ENCODE assay signal across 1 cellular context in the genomic region with DNA sequence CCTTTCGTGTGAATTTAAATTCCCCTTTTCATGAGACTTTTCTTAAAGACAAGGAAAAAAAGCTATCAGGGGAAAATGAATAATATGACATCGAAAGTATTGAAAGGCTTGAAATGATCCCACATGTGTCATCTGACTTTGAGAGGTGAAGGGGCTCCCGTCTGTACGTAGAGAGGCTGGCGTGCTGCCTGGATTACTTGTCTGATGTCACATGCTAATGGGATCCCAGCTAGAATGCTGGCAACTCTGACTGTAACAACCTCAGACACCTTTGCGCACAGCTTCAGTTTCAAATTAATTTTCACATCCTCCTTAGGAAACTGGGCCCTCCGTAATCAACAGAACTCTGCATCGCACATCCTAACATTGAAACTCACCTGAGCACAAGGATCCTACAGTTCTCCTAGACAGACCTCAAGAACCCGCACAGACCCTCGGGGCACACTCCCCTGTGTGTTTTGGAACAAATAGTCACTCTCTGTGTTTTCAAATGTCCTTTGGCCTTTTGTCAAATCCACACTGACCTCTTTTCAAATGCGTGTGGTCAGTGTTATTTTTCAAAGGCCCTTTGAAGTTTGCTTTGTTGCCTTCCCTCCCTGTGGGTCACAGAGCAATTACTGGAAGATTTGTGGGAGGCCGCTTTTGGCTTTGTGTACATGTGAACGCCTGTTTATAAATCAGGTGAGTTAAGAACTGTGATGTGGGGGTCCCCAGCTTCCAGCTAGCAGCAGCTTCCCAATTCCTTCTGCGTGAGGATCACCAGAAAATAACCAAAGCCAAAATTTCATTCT.
TF ChIP-seq lines count a peak whose summit lies in the region.

No MANE protein-coding gene starts in this region.

TF ChIP-seq in HepG2, 621 proteins besides CTCF, POLR2A, EP300 and RAD21 (continued from another document and continues in another):
- TF ChIP-seq, protein P1, sequence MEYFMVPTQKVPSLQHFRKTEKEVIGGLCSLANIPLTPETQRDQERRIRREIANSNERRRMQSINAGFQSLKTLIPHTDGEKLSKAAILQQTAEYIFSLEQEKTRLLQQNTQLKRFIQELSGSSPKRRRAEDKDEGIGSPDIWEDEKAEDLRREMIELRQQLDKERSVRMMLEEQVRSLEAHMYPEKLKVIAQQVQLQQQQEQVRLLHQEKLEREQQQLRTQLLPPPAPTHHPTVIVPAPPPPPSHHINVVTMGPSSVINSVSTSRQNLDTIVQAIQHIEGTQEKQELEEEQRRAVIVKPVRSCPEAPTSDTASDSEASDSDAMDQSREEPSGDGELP (IDR thresholded peaks at IDR 0.05; ENCODE audit: borderline replicate concordance, low read depth) = peak; percentile 90
- peak; percentile 97 for TF ChIP-seq SOX13 (IDR thresholded peaks at IDR 0.05)
- TF ChIP-seq SOX13 (CRISPR knock-in tag; conservative IDR thresholded peaks at IDR 0.05 in 1 of 2, IDR thresholded peaks at IDR 0.05 in 1 of 2) = peak in 1 of 2 experiments; percentile 99; a peak in 2 of 4 replicates
- peak; percentile 78 for TF ChIP-seq YEATS2 (CRISPR knock-in tag; IDR thresholded peaks at IDR 0.05; ENCODE audit: borderline replicate concordance)
- TF ChIP-seq, protein P2, sequence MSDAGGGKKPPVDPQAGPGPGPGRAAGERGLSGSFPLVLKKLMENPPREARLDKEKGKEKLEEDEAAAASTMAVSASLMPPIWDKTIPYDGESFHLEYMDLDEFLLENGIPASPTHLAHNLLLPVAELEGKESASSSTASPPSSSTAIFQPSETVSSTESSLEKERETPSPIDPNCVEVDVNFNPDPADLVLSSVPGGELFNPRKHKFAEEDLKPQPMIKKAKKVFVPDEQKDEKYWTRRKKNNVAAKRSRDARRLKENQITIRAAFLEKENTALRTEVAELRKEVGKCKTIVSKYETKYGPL (CRISPR knock-in tag; IDR thresholded peaks at IDR 0.05) = no peak
- TF ChIP-seq, protein P3, sequence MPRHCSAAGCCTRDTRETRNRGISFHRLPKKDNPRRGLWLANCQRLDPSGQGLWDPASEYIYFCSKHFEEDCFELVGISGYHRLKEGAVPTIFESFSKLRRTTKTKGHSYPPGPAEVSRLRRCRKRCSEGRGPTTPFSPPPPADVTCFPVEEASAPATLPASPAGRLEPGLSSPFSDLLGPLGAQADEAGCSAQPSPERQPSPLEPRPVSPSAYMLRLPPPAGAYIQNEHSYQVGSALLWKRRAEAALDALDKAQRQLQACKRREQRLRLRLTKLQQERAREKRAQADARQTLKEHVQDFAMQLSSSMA (CRISPR knock-in tag; IDR thresholded peaks at IDR 0.05) = no peak
- TF ChIP-seq GABPB1 (CRISPR knock-in tag; IDR thresholded peaks at IDR 0.05) = peak; percentile 37; the same call in 1 of the 2 replicates
- TF ChIP-seq ATAD3A (CRISPR knock-in tag; IDR thresholded peaks at IDR 0.05) = no peak
- TF ChIP-seq ZNF713 (CRISPR knock-in tag; IDR thresholded peaks at IDR 0.05) = no peak; the same call in 1 of the 2 replicates
- no peak; the same call in 1 of the 2 replicates for TF ChIP-seq ZNF160 (CRISPR knock-in tag; IDR thresholded peaks at IDR 0.05)
- no peak for TF ChIP-seq MAFF (IDR thresholded peaks at IDR 0.05; ENCODE audit: low read depth, low read length)
- no peak for TF ChIP-seq ZNF121 (CRISPR knock-in tag; IDR thresholded peaks at IDR 0.05)
- 0 out of 2 replicates have a peak, but pooled peaks have one; percentile 65 for TF ChIP-seq RARG (CRISPR knock-in tag; IDR thresholded peaks at IDR 0.05; ENCODE audit: low read depth)
- no peak for TF ChIP-seq ZNF207 (IDR thresholded peaks at IDR 0.05; ENCODE audit: borderline replicate concordance)
- TF ChIP-seq, protein P4, sequence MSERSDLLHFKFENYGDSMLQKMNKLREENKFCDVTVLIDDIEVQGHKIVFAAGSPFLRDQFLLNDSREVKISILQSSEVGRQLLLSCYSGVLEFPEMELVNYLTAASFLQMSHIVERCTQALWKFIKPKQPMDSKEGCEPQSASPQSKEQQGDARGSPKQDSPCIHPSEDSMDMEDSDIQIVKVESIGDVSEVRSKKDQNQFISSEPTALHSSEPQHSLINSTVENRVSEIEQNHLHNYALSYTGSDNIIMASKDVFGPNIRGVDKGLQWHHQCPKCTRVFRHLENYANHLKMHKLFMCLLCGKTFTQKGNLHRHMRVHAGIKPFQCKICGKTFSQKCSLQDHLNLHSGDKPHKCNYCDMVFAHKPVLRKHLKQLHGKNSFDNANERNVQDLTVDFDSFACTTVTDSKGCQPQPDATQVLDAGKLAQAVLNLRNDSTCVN (CRISPR knock-in tag; IDR thresholded peaks at IDR 0.05; ENCODE audit: borderline replicate concordance) = peak; percentile 66; the same call in 1 of the 2 replicates
- TF ChIP-seq SRSF9 (IDR thresholded peaks at IDR 0.05; ENCODE audit: borderline replicate concordance, insufficient read depth, low read depth, low read length, poor library complexity, severe bottlenecking) = no peak
- TF ChIP-seq, protein P5, sequence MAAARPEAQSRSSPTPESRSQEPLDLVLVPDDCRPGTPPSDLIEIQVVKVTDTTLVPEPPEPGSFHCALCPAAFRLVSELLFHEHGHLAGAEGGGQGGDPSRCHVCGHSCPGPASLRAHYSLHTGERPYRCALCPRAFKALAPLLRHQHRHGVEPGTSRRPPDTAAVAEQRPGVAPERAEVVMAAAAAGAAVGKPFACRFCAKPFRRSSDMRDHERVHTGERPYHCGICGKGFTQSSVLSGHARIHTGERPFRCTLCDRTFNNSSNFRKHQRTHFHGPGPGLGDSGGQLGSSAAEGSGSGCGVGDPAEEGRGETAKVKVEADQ (CRISPR knock-in tag; IDR thresholded peaks at IDR 0.05; ENCODE audit: borderline replicate concordance) = no peak; the same call in 1 of the 2 replicates
- peak; percentile 88; the same call in 1 of the 2 replicates for TF ChIP-seq ZSCAN29 (CRISPR knock-in tag; conservative IDR thresholded peaks at IDR 0.05)
- TF ChIP-seq ZNF572 (CRISPR knock-in tag; IDR thresholded peaks at IDR 0.05) = no peak
- 0 out of 2 replicates have a peak, but pooled peaks have one; percentile 26 for TF ChIP-seq ARNT2 (CRISPR knock-in tag; IDR thresholded peaks at IDR 0.05; ENCODE audit: low read depth)
- peak; percentile 76; the same call in 1 of the 2 replicates for TF ChIP-seq ZNF761 (CRISPR knock-in tag; conservative IDR thresholded peaks at IDR 0.05)
- no peak for TF ChIP-seq ZNF253 (CRISPR knock-in tag; IDR thresholded peaks at IDR 0.05; ENCODE audit: borderline replicate concordance)
- no peak for TF ChIP-seq CHCHD3 (CRISPR knock-in tag; IDR thresholded peaks at IDR 0.05)
- peak; percentile 94 for TF ChIP-seq MIER3 (CRISPR knock-in tag; IDR thresholded peaks at IDR 0.05; ENCODE audit: borderline replicate concordance)
- TF ChIP-seq, protein P6, sequence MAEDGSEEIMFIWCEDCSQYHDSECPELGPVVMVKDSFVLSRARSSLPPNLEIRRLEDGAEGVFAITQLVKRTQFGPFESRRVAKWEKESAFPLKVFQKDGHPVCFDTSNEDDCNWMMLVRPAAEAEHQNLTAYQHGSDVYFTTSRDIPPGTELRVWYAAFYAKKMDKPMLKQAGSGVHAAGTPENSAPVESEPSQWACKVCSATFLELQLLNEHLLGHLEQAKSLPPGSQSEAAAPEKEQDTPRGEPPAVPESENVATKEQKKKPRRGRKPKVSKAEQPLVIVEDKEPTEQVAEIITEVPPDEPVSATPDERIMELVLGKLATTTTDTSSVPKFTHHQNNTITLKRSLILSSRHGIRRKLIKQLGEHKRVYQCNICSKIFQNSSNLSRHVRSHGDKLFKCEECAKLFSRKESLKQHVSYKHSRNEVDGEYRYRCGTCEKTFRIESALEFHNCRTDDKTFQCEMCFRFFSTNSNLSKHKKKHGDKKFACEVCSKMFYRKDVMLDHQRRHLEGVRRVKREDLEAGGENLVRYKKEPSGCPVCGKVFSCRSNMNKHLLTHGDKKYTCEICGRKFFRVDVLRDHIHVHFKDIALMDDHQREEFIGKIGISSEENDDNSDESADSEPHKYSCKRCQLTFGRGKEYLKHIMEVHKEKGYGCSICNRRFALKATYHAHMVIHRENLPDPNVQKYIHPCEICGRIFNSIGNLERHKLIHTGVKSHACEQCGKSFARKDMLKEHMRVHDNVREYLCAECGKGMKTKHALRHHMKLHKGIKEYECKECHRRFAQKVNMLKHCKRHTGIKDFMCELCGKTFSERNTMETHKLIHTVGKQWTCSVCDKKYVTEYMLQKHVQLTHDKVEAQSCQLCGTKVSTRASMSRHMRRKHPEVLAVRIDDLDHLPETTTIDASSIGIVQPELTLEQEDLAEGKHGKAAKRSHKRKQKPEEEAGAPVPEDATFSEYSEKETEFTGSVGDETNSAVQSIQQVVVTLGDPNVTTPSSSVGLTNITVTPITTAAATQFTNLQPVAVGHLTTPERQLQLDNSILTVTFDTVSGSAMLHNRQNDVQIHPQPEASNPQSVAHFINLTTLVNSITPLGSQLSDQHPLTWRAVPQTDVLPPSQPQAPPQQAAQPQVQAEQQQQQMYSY (CRISPR knock-in tag; IDR thresholded peaks at IDR 0.05) = no peak
- TF ChIP-seq ZNF431 (CRISPR knock-in tag; IDR thresholded peaks at IDR 0.05; ENCODE audit: borderline replicate concordance, low read depth) = 0 out of 2 replicates have a peak, but pooled peaks have one; percentile 18
- no peak for TF ChIP-seq SMARCE1 (IDR thresholded peaks at IDR 0.05; ENCODE audit: borderline replicate concordance)
- TF ChIP-seq ARNTL (CRISPR knock-in tag; IDR thresholded peaks at IDR 0.05) = peak; percentile 92; the same call in 1 of the 2 replicates
- TF ChIP-seq ATRX (CRISPR knock-in tag; IDR thresholded peaks at IDR 0.05; ENCODE audit: borderline replicate concordance) = no peak
- TF ChIP-seq TRIM24 (CRISPR knock-in tag; IDR thresholded peaks at IDR 0.05) = peak; percentile 75; the same call in 1 of the 2 replicates
- TF ChIP-seq KLF12 (CRISPR knock-in tag; IDR thresholded peaks at IDR 0.05; ENCODE audit: borderline replicate concordance) = no peak
- TF ChIP-seq TEAD3 (CRISPR knock-in tag; optimal IDR thresholded peaks at IDR 0.05; ENCODE audit: borderline replicate concordance) = peak; percentile 72
- TF ChIP-seq, protein P7, sequence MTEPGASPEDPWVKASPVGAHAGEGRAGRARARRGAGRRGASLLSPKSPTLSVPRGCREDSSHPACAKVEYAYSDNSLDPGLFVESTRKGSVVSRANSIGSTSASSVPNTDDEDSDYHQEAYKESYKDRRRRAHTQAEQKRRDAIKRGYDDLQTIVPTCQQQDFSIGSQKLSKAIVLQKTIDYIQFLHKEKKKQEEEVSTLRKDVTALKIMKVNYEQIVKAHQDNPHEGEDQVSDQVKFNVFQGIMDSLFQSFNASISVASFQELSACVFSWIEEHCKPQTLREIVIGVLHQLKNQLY (CRISPR knock-in tag; IDR thresholded peaks at IDR 0.05) = peak; percentile 96
- TF ChIP-seq AHR (CRISPR knock-in tag; IDR thresholded peaks at IDR 0.05) = no peak
- no peak for TF ChIP-seq MAF1 (CRISPR knock-in tag; IDR thresholded peaks at IDR 0.05; ENCODE audit: borderline replicate concordance)
- TF ChIP-seq IRF2 (CRISPR knock-in tag; IDR thresholded peaks at IDR 0.05) = peak; percentile 98
- no peak for TF ChIP-seq ZNF552 (CRISPR knock-in tag; IDR thresholded peaks at IDR 0.05; ENCODE audit: borderline replicate concordance)
- TF ChIP-seq, protein P8, sequence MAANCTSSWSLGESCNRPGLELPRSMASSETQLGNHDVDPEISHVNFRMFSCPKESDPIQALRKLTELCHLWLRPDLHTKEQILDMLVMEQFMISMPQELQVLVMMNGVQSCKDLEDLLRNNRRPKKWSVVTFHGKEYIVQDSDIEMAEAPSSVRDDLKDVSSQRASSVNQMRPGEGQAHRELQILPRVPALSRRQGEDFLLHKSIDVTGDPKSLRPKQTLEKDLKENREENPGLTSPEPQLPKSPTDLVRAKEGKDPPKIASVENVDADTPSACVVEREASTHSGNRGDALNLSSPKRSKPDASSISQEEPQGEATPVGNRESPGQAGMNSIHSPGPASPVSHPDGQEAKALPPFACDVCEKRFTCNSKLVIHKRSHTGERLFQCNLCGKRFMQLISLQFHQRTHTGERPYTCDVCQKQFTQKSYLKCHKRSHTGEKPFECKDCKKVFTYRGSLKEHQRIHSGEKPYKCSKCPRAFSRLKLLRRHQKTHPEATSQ (CRISPR knock-in tag; IDR thresholded peaks at IDR 0.05; ENCODE audit: borderline replicate concordance) = no peak; the same call in 1 of the 2 replicates
- TF ChIP-seq ZNF224 (CRISPR knock-in tag; IDR thresholded peaks at IDR 0.05) = no peak
- TF ChIP-seq KAT8 (CRISPR knock-in tag; IDR thresholded peaks at IDR 0.05) = peak; percentile 86
- TF ChIP-seq, protein P9, sequence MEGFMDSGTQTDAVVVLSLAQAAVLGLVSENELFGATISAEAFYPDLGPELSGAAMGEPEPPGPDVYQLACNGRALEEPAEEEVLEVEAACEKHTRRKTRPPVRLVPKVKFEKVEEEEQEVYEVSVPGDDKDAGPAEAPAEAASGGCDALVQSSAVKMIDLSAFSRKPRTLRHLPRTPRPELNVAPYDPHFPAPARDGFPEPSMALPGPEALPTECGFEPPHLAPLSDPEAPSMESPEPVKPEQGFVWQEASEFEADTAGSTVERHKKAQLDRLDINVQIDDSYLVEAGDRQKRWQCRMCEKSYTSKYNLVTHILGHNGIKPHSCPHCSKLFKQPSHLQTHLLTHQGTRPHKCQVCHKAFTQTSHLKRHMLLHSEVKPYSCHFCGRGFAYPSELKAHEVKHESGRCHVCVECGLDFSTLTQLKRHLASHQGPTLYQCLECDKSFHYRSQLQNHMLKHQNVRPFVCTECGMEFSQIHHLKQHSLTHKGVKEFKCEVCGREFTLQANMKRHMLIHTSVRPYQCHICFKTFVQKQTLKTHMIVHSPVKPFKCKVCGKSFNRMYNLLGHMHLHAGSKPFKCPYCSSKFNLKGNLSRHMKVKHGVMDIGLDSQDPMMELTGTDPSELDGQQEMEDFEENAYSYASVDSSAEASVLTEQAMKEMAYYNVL (CRISPR knock-in tag; IDR thresholded peaks at IDR 0.05; ENCODE audit: borderline replicate concordance) = peak; percentile 100
- TF ChIP-seq RFX5 (IDR thresholded peaks at IDR 0.05; ENCODE audit: low read depth, low read length) = no peak
- TF ChIP-seq JDP2 (CRISPR knock-in tag; IDR thresholded peaks at IDR 0.05; ENCODE audit: borderline replicate concordance) = peak; percentile 29; the same call in 1 of the 2 replicates
- peak; percentile 58 for TF ChIP-seq NFYC (CRISPR knock-in tag; IDR thresholded peaks at IDR 0.05)
- TF ChIP-seq, protein P10, sequence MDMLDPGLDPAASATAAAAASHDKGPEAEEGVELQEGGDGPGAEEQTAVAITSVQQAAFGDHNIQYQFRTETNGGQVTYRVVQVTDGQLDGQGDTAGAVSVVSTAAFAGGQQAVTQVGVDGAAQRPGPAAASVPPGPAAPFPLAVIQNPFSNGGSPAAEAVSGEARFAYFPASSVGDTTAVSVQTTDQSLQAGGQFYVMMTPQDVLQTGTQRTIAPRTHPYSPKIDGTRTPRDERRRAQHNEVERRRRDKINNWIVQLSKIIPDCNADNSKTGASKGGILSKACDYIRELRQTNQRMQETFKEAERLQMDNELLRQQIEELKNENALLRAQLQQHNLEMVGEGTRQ (IDR thresholded peaks at IDR 0.05; ENCODE audit: low read depth, low read length) = no peak
- TF ChIP-seq, protein P10 (CRISPR knock-in tag; IDR thresholded peaks at IDR 0.05; ENCODE audit: borderline replicate concordance) = no peak
- TF ChIP-seq HHEX (CRISPR knock-in tag; IDR thresholded peaks at IDR 0.05) = peak; percentile 89
- no peak for TF ChIP-seq RORA (CRISPR knock-in tag; IDR thresholded peaks at IDR 0.05)
- peak; percentile 88 for TF ChIP-seq KDM1A (CRISPR knock-in tag; IDR thresholded peaks at IDR 0.05)
- TF ChIP-seq TGIF2 (CRISPR knock-in tag; IDR thresholded peaks at IDR 0.05) = peak; percentile 97
- peak; percentile 78 for TF ChIP-seq JUN (CRISPR knock-in tag; IDR thresholded peaks at IDR 0.05)
- TF ChIP-seq ZNF343 (CRISPR knock-in tag; IDR thresholded peaks at IDR 0.05) = no peak
